ENCODE assay signal across 10 cellular contexts in genomic region chr6:151291145-151292055, GRCh38. TPM values are rescaled to one million over a fixed set of nuclear protein-coding genes. Genes with fewer than 3 reads are reported as not detected.
DNase-seq lines count a peak whose midpoint lies in the region; ATAC-seq and TF ChIP-seq lines count a peak whose summit lies in the region.
"Had no signal": no experiment of that assay in that cellular context is flagged by ENCODE, and none has a peak within 500 bp of the region (broad histone marks: within the 10 kb centered on the region; RNA-seq: fewer than 3 reads in every experiment).

No MANE protein-coding gene starts in this region.

- H3K4me1 ChIP-seq in uterus, result peaks cover 0 to 16% of the 10 kb centered on the region in 2 donors
- H3K4me1 ChIP-seq: SJSA1 had no signal

- H3K27me3 ChIP-seq in uterus, result no peaks in the 10 kb centered on the region
- H3K27me3 ChIP-seq: SJSA1 had no signal

- intact Hi-C loops in uterus (cut with DNase I; ENCODE audit: low total_unique reads), result no loop called here

- DNase-seq in activated T-cell treated with anti-CD3 and anti-CD28 coated beads, Interleukin-2, amount 50 U/mL, for 72 hours, result no peak
- DNase-seq in activated T-cell treated with anti-CD3 and anti-CD28 coated beads, Interleukin-2, amount 50 U/mL, for 4 hours, result no peak
- DNase-seq in fibroblast of the aortic adventitia (ENCODE audit: low read depth), result peak; percentile 94
- DNase-seq in nephron progenitor cell, result peak; percentile 43
- DNase-seq in uterus, result peak; percentile 56 to 66
- DNase-seq in DMS114 treated with DMSO at 0.1 percent for 48 hours (lab: John Stamatoyannopoulos, UW; ENCODE audit: unreplicated experiment), result no peak
- no peak for DNase-seq in 8988T

- TF ChIP-seq CTCF in fibroblast of the aortic adventitia (IDR thresholded peaks at IDR 0.05; ENCODE audit: insufficient read depth, low read length) (no peak), nephron progenitor cell (IDR thresholded peaks at IDR 0.05) (no peak), uterus (IDR thresholded peaks at IDR 0.05) (no peak)

- H3K9me3 ChIP-seq in uterus, result no peaks in the 10 kb centered on the region
- H3K9me3 ChIP-seq: SJSA1 had no signal

- H3K27ac Mint-ChIP-seq in activated T-cell treated with anti-CD3 and anti-CD28 coated beads, Interleukin-2, amount 50 U/mL, for 72 hours, result no peak overlapping the region
- H3K27ac Mint-ChIP-seq in nephron progenitor cell, result peak overlapping the region; percentile 71
- H3K27ac Mint-ChIP-seq: memory B cell had no signal

- no peak for TF ChIP-seq POLR2A in uterus (IDR thresholded peaks at IDR 0.05)
- no peak for TF ChIP-seq POLR2A in GM18505 (IDR thresholded peaks at IDR 0.05; ENCODE audit: borderline replicate concordance, extremely low read depth, insufficient read depth, insufficient read length)

- H3K4me1 Mint-ChIP-seq in activated T-cell treated with anti-CD3 and anti-CD28 coated beads, Interleukin-2, amount 50 U/mL, for 72 hours (ENCODE audit: low read depth), result peaks cover 33% of the 10 kb centered on the region
- H3K4me1 Mint-ChIP-seq in activated T-cell treated with anti-CD3 and anti-CD28 coated beads, Interleukin-2, amount 50 U/mL, for 4 hours (ENCODE audit: low read depth), result peaks cover 17% of the 10 kb centered on the region
- H3K4me1 Mint-ChIP-seq in nephron progenitor cell, result peaks cover 77% of the 10 kb centered on the region

- H3K36me3 Mint-ChIP-seq in activated T-cell treated with anti-CD3 and anti-CD28 coated beads, Interleukin-2, amount 50 U/mL, for 72 hours (ENCODE audit: insufficient read depth in 2 of 2), result peaks cover 2 to 3% of the 10 kb centered on the region in 2 donors
- no peaks in the 10 kb centered on the region for H3K36me3 Mint-ChIP-seq in activated T-cell treated with anti-CD3 and anti-CD28 coated beads, Interleukin-2, amount 50 U/mL, for 4 hours (ENCODE audit: insufficient read depth)
- H3K36me3 Mint-ChIP-seq in nephron progenitor cell (ENCODE audit: low read depth), result peaks cover 12% of the 10 kb centered on the region
- H3K36me3 Mint-ChIP-seq: memory B cell had no signal

- peaks cover 39% of the 10 kb centered on the region for H3K27me3 Mint-ChIP-seq in activated T-cell treated with anti-CD3 and anti-CD28 coated beads, Interleukin-2, amount 50 U/mL, for 72 hours (ENCODE audit: low read depth)
- peaks cover 32% of the 10 kb centered on the region for H3K27me3 Mint-ChIP-seq in activated T-cell treated with anti-CD3 and anti-CD28 coated beads, Interleukin-2, amount 50 U/mL, for 4 hours (ENCODE audit: low read depth)
- H3K27me3 Mint-ChIP-seq in nephron progenitor cell (ENCODE audit: low read depth, poor library complexity), result peaks cover 6% of the 10 kb centered on the region

- H3K4me3 ChIP-seq in fibroblast of the aortic adventitia (ENCODE audit: low read depth, low read length) (no peak overlapping the region), uterus (peak overlapping the region in 1 of 2 donors; percentile 6)
- H3K4me3 ChIP-seq: SJSA1 had no signal

- peak overlapping the region; percentile 70 to 80 for H3K27ac ChIP-seq in uterus
- H3K27ac ChIP-seq: SJSA1 had no signal

- no peak for ATAC-seq in activated T-cell treated with anti-CD3 and anti-CD28 coated beads, Interleukin-2, amount 50 U/mL, for 72 hours (replicated peaks in 1 of 2)
- ATAC-seq in activated T-cell treated with anti-CD3 and anti-CD28 coated beads, Interleukin-2, amount 50 U/mL, for 4 hours, result no peak
- ATAC-seq in GM18505 (IDR thresholded peaks at IDR 0.05; ENCODE audit: unreplicated experiment), result no peak

- no peaks in the 10 kb centered on the region for H3K9me3 Mint-ChIP-seq in activated T-cell treated with anti-CD3 and anti-CD28 coated beads, Interleukin-2, amount 50 U/mL, for 72 hours
- H3K9me3 Mint-ChIP-seq in activated T-cell treated with anti-CD3 and anti-CD28 coated beads, Interleukin-2, amount 50 U/mL, for 4 hours, result no peaks in the 10 kb centered on the region
- no peaks in the 10 kb centered on the region for H3K9me3 Mint-ChIP-seq in nephron progenitor cell
- H3K9me3 Mint-ChIP-seq: memory B cell had no signal

- H3K4me3 Mint-ChIP-seq in activated T-cell treated with anti-CD3 and anti-CD28 coated beads, Interleukin-2, amount 50 U/mL, for 72 hours, result peak overlapping the region; percentile 5 to 65
- H3K4me3 Mint-ChIP-seq in activated T-cell treated with anti-CD3 and anti-CD28 coated beads, Interleukin-2, amount 50 U/mL, for 4 hours, result no peak overlapping the region
- no peak overlapping the region for H3K4me3 Mint-ChIP-seq in nephron progenitor cell
- H3K4me3 Mint-ChIP-seq: memory B cell had no signal

- no peaks in the 10 kb centered on the region for H3K36me3 ChIP-seq in uterus
- H3K36me3 ChIP-seq: SJSA1 had no signal

RNA-seq across cellular contexts. Expression of gene AKAP12, which starts 51.6 kb away (rescaled TPM):
- total RNA-seq in activated T-cell treated with anti-CD3 and anti-CD28 coated beads, Interleukin-2, amount 50 U/mL, for 72 hours, result 10 to 100 TPM; 10.0 to 10.6 TPM
- total RNA-seq in activated T-cell treated with anti-CD3 and anti-CD28 coated beads, Interleukin-2, amount 50 U/mL, for 4 hours, result under 1 TPM; 0.63 to 0.91 (median 0.79) TPM
- total RNA-seq in fibroblast of the aortic adventitia (ENCODE audit: low replicate concordance), result 196 and 349 TPM in 2 replicates
- 100 to 1,000 TPM in 1 of 4 donors, 10 to 100 TPM in 3; 47.6 to 218 (median 70.2) TPM for total RNA-seq in uterus

Comparison
In these comparisons a context has a peak if more than half of its experiments do, and no peak if none do; other contexts are left out.
1. H3K4me3 Mint-ChIP-seq: peak in activated T-cell treated with anti-CD3 and anti-CD28 coated beads, Interleukin-2, amount 50 U/mL, for 72 hours (2 of 2); none in activated T-cell treated with anti-CD3 and anti-CD28 coated beads, Interleukin-2, amount 50 U/mL, for 4 hours (single experiment) and nephron progenitor cell (single experiment).
2. RNA of gene AKAP12, which starts 51.6 kb away (total RNA-seq): 196 to 349 TPM in fibroblast of the aortic adventitia, 47.6 to 218 TPM in uterus and 10.0 to 10.6 TPM in activated T-cell treated with anti-CD3 and anti-CD28 coated beads, Interleukin-2, amount 50 U/mL, for 72 hours; 0.63 to 0.91 TPM in activated T-cell treated with anti-CD3 and anti-CD28 coated beads, Interleukin-2, amount 50 U/mL, for 4 hours; every median in the first group is over 4 times any median in the second.
3. DNase-seq: peak in fibroblast of the aortic adventitia (single experiment), nephron progenitor cell (single experiment) and uterus (2 of 2); none in activated T-cell treated with anti-CD3 and anti-CD28 coated beads, Interleukin-2, amount 50 U/mL, for 72 hours (0 of 2), activated T-cell treated with anti-CD3 and anti-CD28 coated beads, Interleukin-2, amount 50 U/mL, for 4 hours (single experiment), DMS114 treated with DMSO at 0.1 percent for 48 hours (single experiment) and 8988T (single experiment).